36 cellular contexts compared by ENCODE assay signal in genomic region chr4:151039733-151040132, GRCh38.
"Had no signal": no experiment of that assay in that cellular context is flagged by ENCODE, and none has a peak within 500 bp of the region (broad histone marks: within the 10 kb centered on the region; RNA-seq: fewer than 3 reads in every experiment).

No MANE protein-coding gene starts in this region.

- ATAC-seq: body of pancreas, PC-3, T-cell, T-helper 17 cell had no signal

- H3K9me3 Mint-ChIP-seq: activated B cell treated with CpG ODN at 0.5 μM for 24 hours; activated CD4-positive, alpha-beta memory T cell treated with anti-CD3 and anti-CD28 coated beads, Interleukin-2, amount 10 ng/mL, durations not matched to agents 7 days and 5 days; activated naive CD4-positive, alpha-beta T cell treated with anti-CD3 and anti-CD28 coated beads, Interleukin-2, amount 50 U/mL, for 24 hours; activated T-cell treated with anti-CD3 and anti-CD28 coated beads, Interleukin-2, amount 50 U/mL, for 24 hours; activated T-helper 2 cell treated with anti-CD3 and anti-CD28 coated beads, Interferon-gamma antibody, Interleukin-2, Interleukin-4, amounts not matched to agents 10 μg/mL and 5 μg/mL and 100 μg/mL, durations not matched to agents 14 hours and 24 hours and 36 hours; IgD-negative memory B cell; T-cell had no signal

- H3K36me3 ChIP-seq: Peyer's patch, SJSA1 had no signal

- H3K4me1 Mint-ChIP-seq: activated B cell treated with CpG ODN at 0.5 μM for 24 hours, T-cell had no signal

- H3K27me3 Mint-ChIP-seq: activated B cell treated with CpG ODN at 0.5 μM for 24 hours; activated CD4-positive, alpha-beta memory T cell treated with anti-CD3 and anti-CD28 coated beads, Interleukin-2, amount 10 ng/mL, durations not matched to agents 7 days and 5 days; activated naive CD4-positive, alpha-beta T cell treated with anti-CD3 and anti-CD28 coated beads, Interleukin-2, amount 50 U/mL, for 24 hours; activated naive CD8-positive, alpha-beta T cell treated with anti-CD3 and anti-CD28 coated beads, Interleukin-2, amount 10 ng/mL, durations not matched to agents 7 days and 5 days; activated T-cell treated with anti-CD3 and anti-CD28 coated beads, Interleukin-2, amount 50 U/mL, for 24 hours; T-cell; T-helper 17 cell had no signal

- H3K36me3 Mint-ChIP-seq: activated naive CD4-positive, alpha-beta T cell treated with anti-CD3 and anti-CD28 coated beads, Interleukin-2, amount 50 U/mL, for 24 hours; IgD-negative memory B cell; T-cell had no signal

- H3K4me3 Mint-ChIP-seq: activated B cell treated with CpG ODN at 0.5 μM for 24 hours; activated CD4-positive, alpha-beta memory T cell treated with anti-CD3 and anti-CD28 coated beads, Interleukin-2, amount 10 ng/mL, durations not matched to agents 7 days and 5 days; activated naive CD4-positive, alpha-beta T cell treated with anti-CD3 and anti-CD28 coated beads, Interleukin-2, amount 50 U/mL, for 24 hours; activated naive CD8-positive, alpha-beta T cell treated with anti-CD3 and anti-CD28 coated beads, Interleukin-2, amount 10 ng/mL, durations not matched to agents 7 days and 5 days; activated T-cell treated with anti-CD3 and anti-CD28 coated beads, Interleukin-2, amount 50 U/mL, for 24 hours; IgD-negative memory B cell; T-cell; T-helper 17 cell had no signal

- H3K27me3 ChIP-seq: body of pancreas, Peyer's patch, SJSA1 had no signal

- FAIRE-seq: astrocyte had no signal

- H3K27ac Mint-ChIP-seq: activated B cell treated with CpG ODN at 0.5 μM for 24 hours; activated CD4-positive, alpha-beta memory T cell treated with anti-CD3 and anti-CD28 coated beads, Interleukin-2, amount 10 ng/mL, durations not matched to agents 7 days and 5 days; activated naive CD4-positive, alpha-beta T cell treated with anti-CD3 and anti-CD28 coated beads, Interleukin-2, amount 50 U/mL, for 24 hours; activated naive CD8-positive, alpha-beta T cell treated with anti-CD3 and anti-CD28 coated beads, Interleukin-2, amount 10 ng/mL, durations not matched to agents 7 days and 5 days; activated T-cell treated with anti-CD3 and anti-CD28 coated beads, Interleukin-2, amount 50 U/mL, for 24 hours; activated T-helper 2 cell treated with anti-CD3 and anti-CD28 coated beads, Interferon-gamma antibody, Interleukin-2, Interleukin-4, amounts not matched to agents 10 μg/mL and 5 μg/mL and 100 μg/mL, durations not matched to agents 14 hours and 24 hours and 36 hours; IgD-negative memory B cell; T-cell; T-helper 17 cell had no signal

- H3K4me3 ChIP-seq: body of pancreas, Peyer's patch, SJSA1 had no signal

- DNase-seq: activated B cell treated with CpG ODN at 0.5 μM for 24 hours; activated CD4-positive, alpha-beta memory T cell treated with anti-CD3 and anti-CD28 coated beads, Interleukin-2, amount 10 ng/mL, durations not matched to agents 7 days and 5 days; activated CD4-positive, alpha-beta T cell treated with anti-CD3 and anti-CD28 coated beads for 4 hours; activated CD4-positive, alpha-beta T cell treated with anti-CD3 and anti-CD28 coated beads, Interleukin-2, amount 50 U/mL, for 1 hour; activated CD4-positive, CD25-positive, alpha-beta regulatory T cell treated with anti-CD3 and anti-CD28 coated beads, Interleukin-2, amount 50 U/mL, for 72 hours; activated gamma-delta T cell; activated naive CD4-positive, alpha-beta T cell treated with Interleukin-2 at 50 U/mL for 16 hours; activated naive CD8-positive, alpha-beta T cell treated with anti-CD3 and anti-CD28 coated beads, Interleukin-2, amount 10 ng/mL, durations not matched to agents 7 days and 5 days; activated T-cell treated with anti-CD3 and anti-CD28 coated beads, Interleukin-2, amount 50 U/mL, for 24 hours; body of pancreas; central memory CD4-positive, alpha-beta T cell; NCI-H1092 treated with DMSO at 0.1 percent for 48 hours; NCI-H1417; NCI-H146; NCI-H187; NCI-H2029 treated with DMSO at 0.1 percent for 48 hours; NCI-H2107; NCI-H2171 treated with DMSO at 0.1 percent for 48 hours; NCI-H2227 treated with DMSO at 0.1 percent for 48 hours; NCI-H510A; NCI-H526; NCI-H748 treated with DMSO at 0.1 percent for 48 hours; NK-92 treated with Interleukin-12 subunit alpha and Interleukin-12 subunit beta, amount 100 ng/mL, for 24 hours; PC-3; Peyer's patch; RPMI8226; SHP77 treated with DMSO at 0.1 percent for 48 hours; SK-N-SH; T-cell; T-helper 17 cell; T-helper 9 cell had no signal
